Comparison of ENCODE assay signal across 1 cellular context in genomic region chr1:112791723-112792104, GRCh38.
TF ChIP-seq lines count a peak whose summit lies in the region.

No MANE protein-coding gene starts in this region.

TF ChIP-seq in HCT116, 20 proteins besides CTCF, POLR2A, EP300 and RAD21 (continued from another document):
- TF ChIP-seq ZBTB33 (IDR thresholded peaks at IDR 0.05; ENCODE audit: extremely low read depth, insufficient replicate concordance, low read length): no peak
- no peak for TF ChIP-seq SIN3A (IDR thresholded peaks at IDR 0.05; ENCODE audit: low read depth)
